29 cellular contexts compared by ENCODE assay signal in genomic region chr4:4874254-4874653, GRCh38. TPM values are rescaled to one million over a fixed set of nuclear protein-coding genes. Genes with fewer than 3 reads are reported as not detected.
"Had no signal": no experiment of that assay in that cellular context is flagged by ENCODE, and none has a peak within 500 bp of the region (broad histone marks: within the 10 kb centered on the region; RNA-seq: fewer than 3 reads in every experiment).

No MANE protein-coding gene starts in this region.

- H3K4me2 ChIP-seq: neural progenitor cell, smooth muscle cell had no signal

- H3K4me3 ChIP-seq: neural progenitor cell, ovary, psoas muscle, right lobe of liver, skin epidermis, smooth muscle cell, spleen, stomach, thoracic aorta, thyroid gland, tibial nerve, upper lobe of left lung, vagina had no signal

- H3K4me1 ChIP-seq: parathyroid adenoma, psoas muscle, right lobe of liver, thyroid gland had no signal

- ATAC-seq: naive thymus-derived CD4-positive, alpha-beta T cell; natural killer cell; psoas muscle; right cardiac atrium; right lobe of liver; stimulated activated naive B cell treated with anti-CD40 and anti-IgM and Interleukin-4, amounts not matched to agents 10 μg/mL and 1 μg/mL and 100 μg/mL, for 72 hours had no signal

- H3K36me3 Mint-ChIP-seq: naive thymus-derived CD4-positive, alpha-beta T cell; natural killer cell; neural progenitor cell had no signal

- H3K36me3 ChIP-seq: neural progenitor cell, ovary, right lobe of liver, spleen, stomach, thoracic aorta, thyroid gland, tibial nerve, upper lobe of left lung, vagina had no signal

- H2AFZ ChIP-seq: neural progenitor cell, parathyroid adenoma had no signal

- DNase-seq: naive thymus-derived CD4-positive, alpha-beta T cell; natural killer cell; occipital lobe; ovary; psoas muscle; right lobe of liver; spleen; stimulated activated CD4-positive, alpha-beta T cell treated with anti-CD3 and anti-CD28 coated beads, Interleukin-12 subunit alpha, Interleukin-12 subunit beta, amount 100 ng/mL, for 4 hours; stimulated activated CD4-positive, alpha-beta T cell treated with anti-CD3 and anti-CD28 coated beads, Interleukin-1b, Interleukin-23, amount 100 ng/mL, for 48 hours; stimulated activated CD4-positive, alpha-beta T cell treated with anti-CD3 and anti-CD28 coated beads, Interleukin-4, amount 100 ng/mL, for 1 hour; stimulated activated CD4-positive, alpha-beta T cell treated with anti-CD3 and anti-CD28 coated beads, Interleukin-4, amount 100 ng/mL, for 4 hours; stimulated activated CD8-positive, alpha-beta memory T cell treated with anti-CD3 and anti-CD28 coated beads, Interleukin-4, amount 100 ng/mL, for 48 hours; stimulated activated naive B cell treated with anti-CD40 and anti-IgM and Interleukin-4, amounts not matched to agents 10 μg/mL and 1 μg/mL and 100 μg/mL, for 72 hours; stimulated activated naive CD4-positive, alpha-beta T cell treated with Interleukin-2 at 50 U/mL for 16 hours; stomach; thyroid gland; trophoblast cell; upper lobe of left lung had no signal

- H3K9ac ChIP-seq: neural progenitor cell, parathyroid adenoma had no signal

- H3K27ac Mint-ChIP-seq: naive thymus-derived CD4-positive, alpha-beta T cell; natural killer cell; nephron; neural progenitor cell; progenitor cell of endocrine pancreas; stimulated activated naive B cell treated with anti-CD40 and anti-IgM and Interleukin-4, amounts not matched to agents 10 μg/mL and 1 μg/mL and 100 μg/mL, for 72 hours; stimulated activated naive CD8-positive, alpha-beta T cell treated with anti-CD3 and anti-CD28 coated beads, Interleukin-15, Interleukin-2, amounts not matched to agents 100 ng/mL and 50 ng/mL, for 24 hours had no signal

- H3K9me3 ChIP-seq: ovary, psoas muscle, right lobe of liver, spleen, stomach, thoracic aorta, thyroid gland, tibial nerve, upper lobe of left lung, vagina had no signal

- H3K4me3 Mint-ChIP-seq: naive thymus-derived CD4-positive, alpha-beta T cell; natural killer cell; nephron; neural progenitor cell; stimulated activated naive B cell treated with anti-CD40 and anti-IgM and Interleukin-4, amounts not matched to agents 10 μg/mL and 1 μg/mL and 100 μg/mL, for 72 hours; stimulated activated naive CD8-positive, alpha-beta T cell treated with anti-CD3 and anti-CD28 coated beads, Interleukin-15, Interleukin-2, amounts not matched to agents 100 ng/mL and 50 ng/mL, for 24 hours had no signal

- H3K9me3 Mint-ChIP-seq: natural killer cell; nephron; stimulated activated naive CD8-positive, alpha-beta T cell treated with anti-CD3 and anti-CD28 coated beads, Interleukin-15, Interleukin-2, amounts not matched to agents 100 ng/mL and 50 ng/mL, for 24 hours had no signal

- H3K27me3 ChIP-seq: vagina had no signal

- H3K27ac ChIP-seq: neural progenitor cell, ovary, parathyroid adenoma, psoas muscle, right lobe of liver, skin epidermis, spleen, stomach, thoracic aorta, thyroid gland, tibial nerve, upper lobe of left lung, vagina had no signal

RNA-seq across cellular contexts. Expression of gene MSX1, which starts 14.8 kb away (rescaled TPM):
- total RNA-seq: naive thymus-derived CD4-positive, alpha-beta T cell; natural killer cell had no signal
- polyA plus RNA-seq: naive thymus-derived CD4-positive, alpha-beta T cell had no signal
